Comparison of ENCODE assay signal across 8 cellular contexts in the genomic region with DNA sequence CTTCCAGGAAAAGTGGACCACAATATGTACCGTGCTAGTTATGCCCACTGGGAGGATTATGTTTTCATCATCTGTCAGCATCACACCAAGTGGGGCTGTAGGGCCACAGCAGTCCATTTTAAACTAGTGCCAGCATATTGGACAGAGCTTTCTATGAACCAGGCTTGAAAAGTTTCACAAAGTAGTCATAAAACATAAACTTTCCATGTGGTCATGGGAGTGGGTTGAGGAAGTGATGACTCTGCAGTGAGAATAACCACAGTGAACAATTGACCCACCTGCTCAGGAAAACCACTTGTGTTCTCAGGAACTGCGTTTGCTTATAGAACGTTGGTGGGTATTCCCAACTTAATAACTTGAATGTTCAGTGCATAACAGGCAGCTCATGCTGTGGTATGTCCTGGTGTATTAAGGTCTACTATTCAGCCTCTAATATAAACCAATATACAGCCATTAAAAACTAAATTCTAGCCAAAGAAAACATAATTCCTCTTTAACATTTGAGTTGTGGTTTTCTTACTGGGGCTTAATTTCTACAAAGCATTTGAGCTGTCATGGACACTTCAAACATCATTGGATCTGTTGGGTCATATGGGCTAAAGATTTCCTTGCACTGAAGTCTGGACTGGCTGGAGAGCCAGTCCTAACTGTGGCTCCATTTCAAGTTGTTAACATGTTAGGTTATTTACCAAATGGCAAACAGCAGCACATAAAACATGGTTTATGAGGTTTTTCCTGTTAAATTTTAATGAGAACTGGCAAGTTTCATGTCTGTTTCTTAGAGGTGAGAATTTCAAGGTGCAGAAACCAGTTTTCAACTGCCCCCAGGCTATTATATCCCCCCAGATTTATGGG.
DNase-seq lines count a peak whose midpoint lies in the region; ATAC-seq and TF ChIP-seq lines count a peak whose summit lies in the region.

No MANE protein-coding gene starts in this region.

- DNase-seq in brain pericyte (ENCODE audit: low read depth, low spot score), result peak; percentile 75
- DNase-seq in SIG-M5 (lab: John Stamatoyannopoulos, UW), result no peak
- no peak for DNase-seq in erythroblast (lab: John Stamatoyannopoulos, UW)
- DNase-seq in left colon, result no peak
- no peak for DNase-seq in NCI-H510A treated with DMSO at 0.1 percent for 48 hours (lab: John Stamatoyannopoulos, UW)

- TF ChIP-seq POLR2A in erythroblast (IDR thresholded peaks at IDR 0.05; ENCODE audit: low read length), result no peak

- intact Hi-C loops in left colon (cut with DNase I, micrococcal nuclease), result no loop called here

- ATAC-seq in GM18499 (IDR thresholded peaks at IDR 0.05; ENCODE audit: insufficient read depth, unreplicated experiment), result peak; percentile 67
- peak; percentile 85 for ATAC-seq in GM21381 (IDR thresholded peaks at IDR 0.05; ENCODE audit: unreplicated experiment)
- ATAC-seq in HG03354 (IDR thresholded peaks at IDR 0.05; ENCODE audit: poor library complexity, severe bottlenecking, unreplicated experiment), result peak; percentile 86
- no peak for ATAC-seq in left colon
